In the genomic region with DNA sequence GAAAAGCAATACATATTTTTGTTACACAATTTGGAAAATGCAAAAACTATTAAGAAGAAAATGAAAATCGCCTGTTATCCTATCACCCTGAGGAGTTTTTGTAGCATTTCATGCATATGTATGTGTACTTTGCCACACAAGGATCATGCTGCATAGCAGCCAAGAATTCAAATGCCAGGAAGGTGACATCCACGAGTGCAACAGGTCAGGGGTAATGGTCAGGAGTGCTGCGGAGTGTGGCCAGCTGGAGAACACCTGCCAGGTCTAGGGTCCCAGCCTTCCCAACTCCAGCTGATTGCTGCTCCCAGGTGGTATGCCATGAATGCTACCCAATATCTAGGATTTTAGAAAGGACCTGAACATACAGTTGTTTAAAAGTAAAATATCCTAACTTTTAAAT, we compare ENCODE assay signal across 31 cellular contexts.
"Had no signal": no experiment of that assay in that cellular context is flagged by ENCODE, and none has a peak within 500 bp of the region (broad histone marks: within the 10 kb centered on the region; RNA-seq: fewer than 3 reads in every experiment).

No MANE protein-coding gene starts in this region.

- H3K36me3 Mint-ChIP-seq: activated naive CD8-positive, alpha-beta T cell treated with anti-CD3 and anti-CD28 coated beads for 36 hours had no signal

- H3K4me3 Mint-ChIP-seq: activated CD4-positive, alpha-beta memory T cell treated with anti-CD3 and anti-CD28 coated beads, Interleukin-2, amount 10 ng/mL, durations not matched to agents 7 days and 5 days; activated naive CD8-positive, alpha-beta T cell treated with anti-CD3 and anti-CD28 coated beads for 36 hours; activated T-cell treated with anti-CD3 and anti-CD28 coated beads, Interleukin-2, amount 50 U/mL, for 72 hours; activated T-helper 17 cell treated with anti-CD3 and anti-CD28 coated beads, Interleukin-2, amount 50 U/mL, for 72 hours; central memory CD8-positive, alpha-beta T cell had no signal

- DNase-seq: activated CD4-positive, alpha-beta memory T cell treated with anti-CD3 and anti-CD28 coated beads, Interleukin-2, amount 10 ng/mL, durations not matched to agents 7 days and 5 days; activated CD4-positive, alpha-beta T cell treated with anti-CD3 and anti-CD28 coated beads for 1 hour; activated CD4-positive, alpha-beta T cell treated with anti-CD3 and anti-CD28 coated beads for 48 hours; activated CD4-positive, CD25-positive, alpha-beta regulatory T cell; activated effector memory CD4-positive, alpha-beta T cell treated with anti-CD3 and anti-CD28 coated beads, Interleukin-2, amount 50 U/mL, for 16 hours; activated naive CD4-positive, alpha-beta T cell; activated naive CD4-positive, alpha-beta T cell treated with anti-CD3 and anti-CD28 coated beads, Interleukin-2, amount 50 U/mL, for 16 hours; activated naive CD8-positive, alpha-beta T cell treated with anti-CD3 and anti-CD28 coated beads for 36 hours; activated T-cell treated with anti-CD3 and anti-CD28 coated beads, Interleukin-2, amount 50 U/mL, for 1 hour; activated T-cell treated with anti-CD3 and anti-CD28 coated beads, Interleukin-2, amount 50 U/mL, for 72 hours; amniotic stem cell; aorta; Kasumi-1; KG1; MG63; NCI-H1092; NCI-H1436 treated with DMSO at 0.1 percent for 48 hours; NCI-H1694 treated with DMSO at 0.1 percent for 48 hours; NCI-H2029; NCI-H345; NCI-H524 treated with DMSO at 0.1 percent for 48 hours; PC-9; Right ventricle myocardium superior; SW 1271; T-helper 1 cell; T-helper 2 cell; T-helper 9 cell; WERI-Rb-1 had no signal

- H3K27me3 ChIP-seq: cardiac muscle cell, MG63 had no signal

- H3K4me1 Mint-ChIP-seq: activated CD4-positive, alpha-beta memory T cell treated with anti-CD3 and anti-CD28 coated beads, Interleukin-2, amount 10 ng/mL, durations not matched to agents 7 days and 5 days; activated naive CD8-positive, alpha-beta T cell treated with anti-CD3 and anti-CD28 coated beads for 36 hours; activated T-helper 17 cell treated with anti-CD3 and anti-CD28 coated beads, Interleukin-2, amount 50 U/mL, for 72 hours; central memory CD8-positive, alpha-beta T cell had no signal

- H3K27ac Mint-ChIP-seq: activated CD4-positive, alpha-beta memory T cell treated with anti-CD3 and anti-CD28 coated beads, Interleukin-2, amount 10 ng/mL, durations not matched to agents 7 days and 5 days; activated naive CD8-positive, alpha-beta T cell treated with anti-CD3 and anti-CD28 coated beads for 36 hours; activated T-cell treated with anti-CD3 and anti-CD28 coated beads, Interleukin-2, amount 50 U/mL, for 72 hours; activated T-helper 17 cell treated with anti-CD3 and anti-CD28 coated beads, Interleukin-2, amount 50 U/mL, for 72 hours had no signal

- H3K27me3 Mint-ChIP-seq: activated CD4-positive, alpha-beta memory T cell treated with anti-CD3 and anti-CD28 coated beads, Interleukin-2, amount 10 ng/mL, durations not matched to agents 7 days and 5 days; activated naive CD8-positive, alpha-beta T cell treated with anti-CD3 and anti-CD28 coated beads for 36 hours; activated T-helper 17 cell treated with anti-CD3 and anti-CD28 coated beads, Interleukin-2, amount 50 U/mL, for 72 hours; central memory CD8-positive, alpha-beta T cell had no signal

- H3K4me3 ChIP-seq: cardiac muscle cell, MG63, PC-9 had no signal

- H3K36me3 ChIP-seq: cardiac muscle cell, MG63, WERI-Rb-1 had no signal

- ATAC-seq: activated T-cell treated with anti-CD3 and anti-CD28 coated beads, Interleukin-2, amount 50 U/mL, for 72 hours; activated T-helper 17 cell treated with anti-CD3 and anti-CD28 coated beads, Interleukin-2, amount 50 U/mL, for 72 hours had no signal

- H3K27ac ChIP-seq: cardiac muscle cell, PC-9, WERI-Rb-1 had no signal
